ENCODE assay signal across 8 cellular contexts in the genomic region with DNA sequence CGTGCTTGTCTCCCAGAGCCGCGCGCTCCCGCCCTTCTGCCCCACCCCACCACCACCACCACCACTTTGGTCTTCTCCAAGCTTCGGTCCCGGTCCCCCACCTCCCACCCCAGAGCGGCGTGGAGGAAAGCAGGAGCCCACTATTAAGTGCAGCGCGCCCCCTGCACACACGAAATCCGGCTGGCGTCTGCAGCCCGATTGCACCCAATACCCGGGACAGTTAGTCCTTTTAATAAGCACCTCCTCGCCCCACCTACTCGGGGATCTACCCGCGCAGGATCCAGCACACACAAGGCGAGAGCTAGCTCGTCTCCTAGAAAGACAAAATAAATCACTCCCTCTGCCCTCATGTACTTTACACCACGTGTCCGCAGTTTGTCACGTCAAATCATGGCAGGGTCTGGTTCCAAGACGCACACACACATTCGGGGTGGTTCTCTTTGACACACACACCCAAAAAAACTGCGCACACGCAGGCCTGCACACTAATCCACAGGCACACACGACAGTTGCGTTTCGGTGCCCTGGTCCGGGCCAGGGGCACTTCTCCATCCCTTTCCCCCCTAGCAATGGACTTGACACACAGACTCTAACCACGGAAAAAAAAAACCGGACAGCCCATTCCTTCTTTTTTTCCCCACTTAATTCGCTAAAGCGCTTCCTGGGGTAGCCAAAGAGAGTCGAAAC. TPM values are rescaled to one million over a fixed set of nuclear protein-coding genes. Genes with fewer than 3 reads are reported as not detected.
A peak's percentile ranks its signal among the peaks of the same experiment; 100 is the strongest.
DNase-seq lines count a peak whose midpoint lies in the region; ATAC-seq and TF ChIP-seq lines count a peak whose summit lies in the region.

No MANE protein-coding gene starts in this region.

- no peaks in the 10 kb centered on the region for H3K9me3 ChIP-seq in parathyroid adenoma (ENCODE audit: control insufficient read depth, low read length)

- H3K27ac Mint-ChIP-seq in CD14-positive monocyte, result peak overlapping the region in 6 of 7 donors; percentile 27 to 86 (median 74)

- H3K79me2 ChIP-seq in KMS-11 (ENCODE audit: insufficient read depth, low read depth) (peaks cover 70% of the 10 kb centered on the region), parathyroid adenoma (peaks cover 2% of the 10 kb centered on the region)

- peaks cover 62% of the 10 kb centered on the region for H3K4me1 Mint-ChIP-seq in CD14-positive monocyte

- H3K36me3 ChIP-seq in KMS-11 (ENCODE audit: insufficient read depth), result no peaks in the 10 kb centered on the region
- no peaks in the 10 kb centered on the region for H3K36me3 ChIP-seq in parathyroid adenoma (ENCODE audit: control insufficient read depth, insufficient read depth, low read length)

- H2AFZ ChIP-seq in KMS-11 (ENCODE audit: low read depth) (peak overlapping the region; percentile 99), parathyroid adenoma (peak overlapping the region; percentile 84)

- ATAC-seq in GM19438 (IDR thresholded peaks at IDR 0.05; ENCODE audit: low read depth, unreplicated experiment), result peak; percentile 28

- H3K4me3 ChIP-seq in KMS-11 (IDR thresholded peaks at IDR 0.05; ENCODE audit: insufficient read depth, low read depth, low read length) (peak overlapping the region; percentile 60), fibroblast of villous mesenchyme (ENCODE audit: low read depth, low read length) (peak overlapping the region; percentile 65), parathyroid adenoma (ENCODE audit: low read depth, low read length) (peak overlapping the region; percentile 81)

- H3K36me3 Mint-ChIP-seq in CD14-positive monocyte, result peaks cover 0 to 4% of the 10 kb centered on the region in 2 donors

- H3K27me3 Mint-ChIP-seq in CD14-positive monocyte (ENCODE audit: low read depth in 3 of 3), result peaks cover 26 to 60% (median 47%) of the 10 kb centered on the region in 3 donors

- peaks cover 0 to 14% (median 3%) of the 10 kb centered on the region in 7 donors for H3K9me3 Mint-ChIP-seq in CD14-positive monocyte

- intact Hi-C loops in CD14-positive monocyte (cut with micrococcal nuclease), result loop anchor here (5.0 to 10.0 kb wide), 2 partner anchors 224 to 287 kb away; no protein-coding TSS in a partner anchor

- H3K27ac ChIP-seq in KMS-11 (peak overlapping the region; percentile 88), parathyroid adenoma (peak overlapping the region; percentile 47)

- H3K4me1 ChIP-seq in KMS-11 (ENCODE audit: low read depth, poor library complexity, severe bottlenecking) (peaks cover 22% of the 10 kb centered on the region), parathyroid adenoma (peaks cover 14% of the 10 kb centered on the region)

- H3K27me3 ChIP-seq in KMS-11 (ENCODE audit: insufficient read depth, low read depth) (no peaks in the 10 kb centered on the region), parathyroid adenoma (ENCODE audit: control insufficient read depth, insufficient read depth, low read length) (no peaks in the 10 kb centered on the region)

- H4K20me1 ChIP-seq in KMS-11 (ENCODE audit: insufficient read depth), result peaks cover 23% of the 10 kb centered on the region

- H3K4me3 Mint-ChIP-seq in CD14-positive monocyte, result peak overlapping the region; percentile 98

- no peak for DNase-seq in CD14-positive monocyte (ENCODE audit: low spot score)
- peak; percentile 30 for DNase-seq in activated T-cell treated with anti-CD3 and anti-CD28 coated beads for 4 hours
- peak; percentile 13 for DNase-seq in fibroblast of villous mesenchyme (ENCODE audit: low read depth)
- no peak for DNase-seq in NCI-H2196 (lab: John Stamatoyannopoulos, UW; ENCODE audit: unreplicated experiment)
- DNase-seq in HPDE6-E6E7 (ENCODE audit: extremely low spot score), result no peak

- TF ChIP-seq CTCF in CD14-positive monocyte (IDR thresholded peaks at IDR 0.05) (no peak), KMS-11 (conservative IDR thresholded peaks at IDR 0.05; ENCODE audit: low read depth, low read length) (no peak), fibroblast of villous mesenchyme (IDR thresholded peaks at IDR 0.05; ENCODE audit: insufficient read depth, low read depth, low read length) (no peak), parathyroid adenoma (IDR thresholded peaks at IDR 0.05) (no peak)

- H3K4me2 ChIP-seq in KMS-11 (peak overlapping the region; percentile 61), parathyroid adenoma (ENCODE audit: low read length) (peak overlapping the region; percentile 99)

- H3K9ac ChIP-seq in KMS-11, result peak overlapping the region; percentile 90
- H3K9ac ChIP-seq in parathyroid adenoma, result no peak overlapping the region

RNA-seq across cellular contexts. Expression of gene SFMBT2, which starts 1.6 kb away (rescaled TPM):
- polyA plus RNA-seq in CD14-positive monocyte, result 1 to 10 TPM in 1 of 2 donors, under 1 TPM in 1; 0.53 to 1.6 TPM
- 1.7 and 2.6 TPM in 2 replicates for total RNA-seq in fibroblast of villous mesenchyme

Comparison
In these comparisons a context has a peak if more than half of its experiments do, and no peak if none do; other contexts are left out.
1. DNase-seq: peak in activated T-cell treated with anti-CD3 and anti-CD28 coated beads for 4 hours (single experiment) and fibroblast of villous mesenchyme (single experiment); none in CD14-positive monocyte (single experiment), NCI-H2196 (single experiment) and HPDE6-E6E7 (single experiment).
2. Peak in every context shown above with its lines, with median percentiles within 50 percentile points of each other: H3K4me3 ChIP-seq.